16 cellular contexts compared by ENCODE assay signal in genomic region chr5:1788828-1789227, GRCh38. TPM values are rescaled to one million over a fixed set of nuclear protein-coding genes. Genes with fewer than 3 reads are reported as not detected.
DNase-seq lines count a peak whose midpoint lies in the region; ATAC-seq and TF ChIP-seq lines count a peak whose summit lies in the region.
"Had no signal": no experiment of that assay in that cellular context is flagged by ENCODE, and none has a peak within 500 bp of the region (broad histone marks: within the 10 kb centered on the region; RNA-seq: fewer than 3 reads in every experiment).

No MANE protein-coding gene starts in this region.

- TF ChIP-seq CTCF in Peyer's patch (IDR thresholded peaks at IDR 0.05) (no peak), left lung (IDR thresholded peaks at IDR 0.05) (no peak)

- H3K27me3 ChIP-seq in right cardiac atrium (ENCODE audit: control insufficient read depth, insufficient read depth) (no peaks in the 10 kb centered on the region), Peyer's patch (no peaks in the 10 kb centered on the region), left lung (peaks cover 0 to 35% of the 10 kb centered on the region in 2 donors), aorta (ENCODE audit: control insufficient read depth in 1 of 2, insufficient read depth in 2 of 2, low read length in 1 of 2) (no peaks in the 10 kb centered on the region)

- ATAC-seq in right cardiac atrium, result no peak
- no peak for ATAC-seq in left lung
- ATAC-seq in aorta (ENCODE audit: low FRiP score), result no peak
- ATAC-seq in GM18498 (IDR thresholded peaks at IDR 0.05; ENCODE audit: unreplicated experiment), result no peak
- no peak for ATAC-seq in HG03457 (IDR thresholded peaks at IDR 0.05; ENCODE audit: unreplicated experiment)
- ATAC-seq: left colon had no signal

- H3K36me3 ChIP-seq in Peyer's patch (no peaks in the 10 kb centered on the region), left lung (no peaks in the 10 kb centered on the region), aorta (ENCODE audit: control insufficient read depth in 1 of 2, insufficient read depth in 2 of 2, low read length in 1 of 2) (no peaks in the 10 kb centered on the region)
- H3K36me3 ChIP-seq: esophagus muscularis mucosa had no signal

- H3K27ac ChIP-seq in right cardiac atrium (ENCODE audit: low read length), result no peak overlapping the region
- H3K27ac ChIP-seq in Peyer's patch, result no peak overlapping the region
- H3K27ac ChIP-seq in left lung, result no peak overlapping the region
- no peak overlapping the region for H3K27ac ChIP-seq in aorta (ENCODE audit: low read depth in 1 of 2, low read length in 2 of 2)
- H3K27ac ChIP-seq: esophagus muscularis mucosa had no signal

- no peak overlapping the region for H3K4me3 ChIP-seq in right cardiac atrium (ENCODE audit: low read length)
- no peak overlapping the region for H3K4me3 ChIP-seq in Peyer's patch
- no peak overlapping the region for H3K4me3 ChIP-seq in left lung
- no peak overlapping the region for H3K4me3 ChIP-seq in aorta (ENCODE audit: low read length in 2 of 2)
- H3K4me3 ChIP-seq: esophagus muscularis mucosa had no signal

- no peaks in the 10 kb centered on the region for H3K4me1 ChIP-seq in right cardiac atrium (ENCODE audit: control insufficient read depth, insufficient read depth, low read length)
- H3K4me1 ChIP-seq in Peyer's patch, result peaks cover 0 to 10% (median 0%) of the 10 kb centered on the region in 4 donors
- no peaks in the 10 kb centered on the region for H3K4me1 ChIP-seq in left lung
- no peaks in the 10 kb centered on the region for H3K4me1 ChIP-seq in aorta (ENCODE audit: control insufficient read depth in 1 of 2, insufficient read depth in 2 of 2, low read length in 2 of 2)

- DNase-seq in cardiac septum (ENCODE audit: low spot score), result peak; percentile 51
- no peak for DNase-seq in right cardiac atrium
- peak in 2 of 3 donors; percentile 34 to 37 for DNase-seq in Peyer's patch
- DNase-seq in left lung, result peak; percentile 17 to 31
- peak; percentile 29 to 47 for DNase-seq in aorta
- DNase-seq: activated CD4-positive, CD25-positive, alpha-beta regulatory T cell; COR-L47; KG1; midbrain; NCI-H2029 treated with DMSO at 0.1 percent for 48 hours; NCI-H510A treated with DMSO at 0.1 percent for 48 hours; stimulated activated CD4-positive, alpha-beta T cell treated with anti-CD3 and anti-CD28 coated beads, Interleukin-15, amount 100 ng/mL, for 24 hours had no signal

- no peak for TF ChIP-seq POLR2A in Peyer's patch (IDR thresholded peaks at IDR 0.05)

- 88% methylated on average over 15 of the region's 15 CpGs for WGBS in right cardiac atrium
- 80 to 82% methylated on average over 15 of the region's 15 CpGs for WGBS in aorta, 2 donors

- intact Hi-C loops in cardiac septum (cut with DNase I), result no loop called here
- intact Hi-C loops in right cardiac atrium (cut with DNase I), result no loop called here
- intact Hi-C loops in left lung (cut with DNase I), result no loop called here
- intact Hi-C loops in aorta (cut with DNase I), result no loop called here

- H3K9me3 ChIP-seq in right cardiac atrium (ENCODE audit: control insufficient read depth, low read length) (no peaks in the 10 kb centered on the region), Peyer's patch (no peaks in the 10 kb centered on the region), left lung (no peaks in the 10 kb centered on the region), aorta (ENCODE audit: control insufficient read depth, low read length) (no peaks in the 10 kb centered on the region)
- H3K9me3 ChIP-seq: esophagus muscularis mucosa had no signal

RNA-seq across cellular contexts. Expression of gene MRPL36, which starts 10.8 kb away (rescaled TPM):
- 43.2 TPM for total RNA-seq in cardiac septum
- total RNA-seq in right cardiac atrium, result 10 to 100 TPM; 40.8 to 51.3 (median 48.1) TPM
- polyA plus RNA-seq in right cardiac atrium, result 104 TPM
- total RNA-seq in Peyer's patch, result 10 to 100 TPM; 21.9 to 23.9 (median 23.3) TPM
- 10 to 100 TPM; 35.1 to 38.4 TPM for total RNA-seq in left lung
- 10 to 100 TPM; 25.1 to 28.5 TPM for total RNA-seq in aorta
- 10 to 100 TPM; 49.5 to 62.2 TPM for polyA plus RNA-seq in aorta

RNA-seq across cellular contexts. Expression of gene NDUFS6, which starts 12.4 kb away (rescaled TPM):
- 78.6 TPM for total RNA-seq in cardiac septum
- total RNA-seq in right cardiac atrium, result 10 to 100 TPM; 64.1 to 90.1 (median 76.8) TPM
- 216 TPM for polyA plus RNA-seq in right cardiac atrium
- total RNA-seq in Peyer's patch, result 10 to 100 TPM; 27.4 to 86.5 (median 47.6) TPM
- 10 to 100 TPM; 26.8 to 29.0 TPM for total RNA-seq in left lung
- 10 to 100 TPM; 16.7 to 24.2 TPM for total RNA-seq in aorta
- 10 to 100 TPM; 46.6 to 64.9 TPM for polyA plus RNA-seq in aorta

Comparison
In these comparisons a context has a peak if more than half of its experiments do, and no peak if none do; other contexts are left out.
1. DNase-seq: peak in cardiac septum (single experiment), Peyer's patch (2 of 3), left lung (2 of 2) and aorta (2 of 2); none in right cardiac atrium (0 of 3).